Comparison of ENCODE assay signal across 1 cellular context in the genomic region with DNA sequence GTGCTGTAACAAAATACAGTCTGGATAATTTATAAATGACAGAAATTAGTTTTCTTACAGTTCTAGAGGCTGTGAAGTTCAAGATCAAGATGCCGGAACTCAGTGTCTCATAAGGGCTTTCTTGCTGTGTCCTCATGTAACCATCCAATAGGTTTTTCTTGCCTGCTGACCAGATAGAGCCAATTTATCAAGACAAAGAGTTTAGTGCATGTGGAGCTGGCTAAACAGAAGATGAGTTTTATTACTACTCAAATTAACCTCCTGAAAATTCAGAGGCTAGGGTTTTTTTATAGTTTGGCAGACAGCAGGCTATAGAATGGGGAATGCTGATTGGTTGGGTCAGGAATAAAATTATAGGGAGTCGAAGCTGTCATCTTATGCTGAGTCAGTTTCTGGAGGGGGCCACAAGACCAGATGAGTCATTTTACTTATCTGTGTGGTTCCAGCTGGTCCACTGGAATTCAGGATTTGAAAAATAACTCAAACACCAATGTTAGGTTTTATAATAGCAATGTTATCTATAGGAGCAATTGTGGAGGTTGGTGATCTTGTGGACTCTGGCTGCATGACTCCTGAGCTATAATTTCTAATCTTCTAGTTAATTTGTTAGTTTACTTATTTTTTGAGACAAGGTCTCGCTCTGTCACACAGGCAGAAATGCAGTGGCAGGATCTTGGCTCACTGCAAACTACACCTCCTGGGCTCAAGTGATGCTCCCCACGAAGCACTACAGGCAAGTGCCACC.
TF ChIP-seq lines count a peak whose summit lies in the region.

No MANE protein-coding gene starts in this region.

TF ChIP-seq in IMR-90, 13 proteins besides CTCF, POLR2A, EP300 and RAD21:
- TF ChIP-seq RFX5 (IDR thresholded peaks at IDR 0.05; ENCODE audit: low read depth, low read length) (no peak), CHD1 (IDR thresholded peaks at IDR 0.05; ENCODE audit: low read depth, low read length) (no peak), RCOR1 (IDR thresholded peaks at IDR 0.05; ENCODE audit: insufficient replicate concordance, low read length) (no peak), FOS (IDR thresholded peaks at IDR 0.05; ENCODE audit: low read depth, low read length) (peak; percentile 88), SMC3 (IDR thresholded peaks at IDR 0.05; ENCODE audit: low read depth, low read length) (no peak), CEBPB (IDR thresholded peaks at IDR 0.05; ENCODE audit: low read depth, low read length) (no peak), ELK1 (IDR thresholded peaks at IDR 0.05; ENCODE audit: borderline replicate concordance, low read depth, low read length) (no peak), MAZ (IDR thresholded peaks at IDR 0.05; ENCODE audit: borderline replicate concordance, low read depth, low read length) (peak; percentile 38; the same call in 1 of the 2 replicates), NFE2L2 (IDR thresholded peaks at IDR 0.05; ENCODE audit: low read depth, low read length) (peak; percentile 88), MXI1 (IDR thresholded peaks at IDR 0.05; ENCODE audit: borderline replicate concordance, low read depth, low read length) (no peak), MAFK (IDR thresholded peaks at IDR 0.05; ENCODE audit: low read depth, low read length) (peak; percentile 95), BHLHE40 (IDR thresholded peaks at IDR 0.05; ENCODE audit: low read depth, low read length) (no peak; the same call in 1 of the 2 replicates)
- TF ChIP-seq, protein P1, sequence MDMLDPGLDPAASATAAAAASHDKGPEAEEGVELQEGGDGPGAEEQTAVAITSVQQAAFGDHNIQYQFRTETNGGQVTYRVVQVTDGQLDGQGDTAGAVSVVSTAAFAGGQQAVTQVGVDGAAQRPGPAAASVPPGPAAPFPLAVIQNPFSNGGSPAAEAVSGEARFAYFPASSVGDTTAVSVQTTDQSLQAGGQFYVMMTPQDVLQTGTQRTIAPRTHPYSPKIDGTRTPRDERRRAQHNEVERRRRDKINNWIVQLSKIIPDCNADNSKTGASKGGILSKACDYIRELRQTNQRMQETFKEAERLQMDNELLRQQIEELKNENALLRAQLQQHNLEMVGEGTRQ (IDR thresholded peaks at IDR 0.05; ENCODE audit: low read depth, low read length) = peak; percentile 24; the same call in 1 of the 2 replicates
